ENCODE assay signal across 28 cellular contexts in the genomic region with DNA sequence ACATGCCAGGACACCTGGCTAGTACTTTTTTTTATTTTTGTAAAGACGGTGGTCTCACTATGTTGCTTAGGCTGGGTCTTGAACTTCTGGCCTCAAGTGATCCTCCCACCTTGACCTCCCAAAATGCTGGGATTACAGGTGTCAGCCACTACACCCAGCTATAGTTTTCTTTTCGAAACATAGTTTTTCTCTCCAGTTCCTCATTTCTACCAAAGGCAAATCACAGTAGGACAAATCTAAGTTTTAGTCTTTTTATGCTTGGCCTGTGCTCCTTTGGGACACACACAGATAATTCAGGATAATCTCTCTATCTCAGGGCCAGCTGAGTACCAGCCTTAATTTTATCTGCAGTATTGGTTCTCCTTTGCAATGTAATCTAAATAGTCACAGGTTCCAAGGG.
"Had no signal": no experiment of that assay in that cellular context is flagged by ENCODE, and none has a peak within 500 bp of the region (broad histone marks: within the 10 kb centered on the region; RNA-seq: fewer than 3 reads in every experiment).

No MANE protein-coding gene starts in this region.

- H3K4me1 ChIP-seq: colonic mucosa, esophagus muscularis mucosa, esophagus squamous epithelium, foreskin keratinocyte, gastrocnemius medialis, gastroesophageal sphincter had no signal

- ATAC-seq: effector memory CD8-positive, alpha-beta T cell; esophagus mucosa; foreskin keratinocyte; gastrocnemius medialis; gastroesophageal sphincter; heart left ventricle; heart right ventricle had no signal

- FAIRE-seq: colon, endometrium, endothelial cell of umbilical vein, frontal cortex had no signal

- H3K9me3 ChIP-seq: colonic mucosa, gastrocnemius medialis had no signal

- H3K36me3 ChIP-seq: colonic mucosa, esophagus muscularis mucosa, esophagus squamous epithelium, gastrocnemius medialis, gastroesophageal sphincter, heart left ventricle, heart right ventricle had no signal

- H3K4me3 ChIP-seq: colonic mucosa, coronary artery, dorsolateral prefrontal cortex, esophagus muscularis mucosa, esophagus squamous epithelium, gastrocnemius medialis, gastroesophageal sphincter, heart left ventricle, heart right ventricle had no signal

- H3K27me3 ChIP-seq: colonic mucosa, dorsolateral prefrontal cortex, esophagus muscularis mucosa, esophagus squamous epithelium, foreskin keratinocyte, gastrocnemius medialis, gastroesophageal sphincter, heart left ventricle, heart right ventricle had no signal

- H3K27ac ChIP-seq: colonic mucosa, coronary artery, dorsolateral prefrontal cortex, epithelial cell of prostate, esophagus muscularis mucosa, esophagus squamous epithelium, foreskin keratinocyte, gastrocnemius medialis, gastroesophageal sphincter, heart left ventricle, heart right ventricle had no signal

- DNase-seq: colonic mucosa; cortex of kidney; dermis blood vessel endothelial cell; dorsolateral prefrontal cortex; effector CD4-positive, alpha-beta T cell; effector CD8-positive, alpha-beta T cell; effector memory CD4-positive, alpha-beta T cell; effector memory CD8-positive, alpha-beta T cell; endodermal cell; erythroblast; esophagus squamous epithelium; foreskin fibroblast; foreskin keratinocyte; foreskin melanocyte; gastrocnemius medialis; glutamatergic neuron; head of caudate nucleus; heart left ventricle; heart right ventricle had no signal
